ENCODE assay signal across 9 cellular contexts in the genomic region with DNA sequence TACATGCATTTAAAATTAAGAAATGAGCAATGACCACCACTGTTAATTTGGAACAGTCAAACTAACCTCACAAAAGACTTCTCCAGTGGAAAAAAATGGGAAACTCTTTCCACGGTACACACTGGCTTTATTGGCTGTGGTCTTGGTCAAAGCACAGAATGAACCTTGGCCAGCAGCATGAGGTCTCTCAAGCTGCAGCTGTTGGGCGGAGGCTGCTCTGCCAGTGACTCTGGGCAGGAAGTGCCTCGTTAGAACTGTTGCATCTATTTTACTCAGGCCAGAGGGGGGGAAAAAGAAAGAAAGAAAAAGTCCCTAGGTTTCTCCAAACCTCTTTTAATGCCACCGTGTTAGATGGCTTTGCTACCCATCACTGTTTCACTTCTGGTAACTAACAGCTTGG.
DNase-seq lines count a peak whose midpoint lies in the region; ATAC-seq lines count a peak whose summit lies in the region.
"Had no signal": no experiment of that assay in that cellular context is flagged by ENCODE, and none has a peak within 500 bp of the region (broad histone marks: within the 10 kb centered on the region; RNA-seq: fewer than 3 reads in every experiment).

No MANE protein-coding gene starts in this region.

- peak; percentile 79 for ATAC-seq in GM21528 (IDR thresholded peaks at IDR 0.05; ENCODE audit: low FRiP score, unreplicated experiment)

- DNase-seq in COLO668 (lab: John Stamatoyannopoulos, UW; ENCODE audit: unreplicated experiment) (peak; percentile 68), LoVo (ENCODE audit: low spot score) (peak; percentile 18), fibroblast of the conjunctiva (ENCODE audit: low read depth) (peak; percentile 59), SHP77 (lab: John Stamatoyannopoulos, UW) (no peak), middle frontal gyrus (ENCODE audit: extremely low spot score, low spot score) (no peak), HUDEP-2 (lab: John Stamatoyannopoulos, UW; ENCODE audit: unreplicated experiment in 76 of 76) (no peak)
- DNase-seq in stimulated activated naive CD4-positive, alpha-beta T cell (lab: John Stamatoyannopoulos, UW): no peak
- DNase-seq: upper lobe of left lung had no signal

Comparison
In these comparisons a context has a peak if more than half of its experiments do, and no peak if none do; other contexts are left out.
1. DNase-seq: peak in COLO668 (single experiment), LoVo (single experiment) and fibroblast of the conjunctiva (single experiment); none in SHP77 (0 of 2), stimulated activated naive CD4-positive, alpha-beta T cell (0 of 6), middle frontal gyrus (single experiment) and HUDEP-2 (0 of 76).